Comparison of ENCODE assay signal across 8 cellular contexts in genomic region chr2:27428213-27428977, GRCh38. TPM values are rescaled to one million over a fixed set of nuclear protein-coding genes. Genes with fewer than 3 reads are reported as not detected.
A peak's percentile ranks its signal among the peaks of the same experiment; 100 is the strongest.
DNase-seq lines count a peak whose midpoint lies in the region; ATAC-seq and TF ChIP-seq lines count a peak whose summit lies in the region.

NRBP1 (plus strand) TSS chr2:27428631; CDS start chr2:27433274, 4,643 bp downstream.

- intact Hi-C loops in aorta (cut with DNase I) = loop anchor here (1.0 to 5.0 kb wide), 5 partner anchors 19 to 72 kb away; partner anchors contain the start of genes PPM1G (in 2 of the 2), GTF3C2 (in 1 of the 2) and ZNF513 (in 1 of the 2)

- 0% methylated on average over 70 to 75 of the region's 75 CpGs for WGBS in aorta, 2 donors

- H3K4me3 ChIP-seq in astrocyte of the cerebellum (ENCODE audit: low read depth, low read length) (peak within 1 kb of the TSS; percentile 68), aorta (ENCODE audit: low read length in 2 of 2) (peak within 1 kb of the TSS; percentile 61 to 83)

- peak within 1 kb of the TSS; percentile 71 to 76 for H3K27ac ChIP-seq in aorta (ENCODE audit: low read depth in 1 of 2, low read length in 2 of 2)

- ATAC-seq in GM18508 (IDR thresholded peaks at IDR 0.05; ENCODE audit: insufficient read depth, unreplicated experiment) (peak; percentile 65), HG02973 (IDR thresholded peaks at IDR 0.05; ENCODE audit: unreplicated experiment) (peak; percentile 91), aorta (ENCODE audit: low FRiP score) (peak; percentile 98)

- peak; percentile 93 to 96 for DNase-seq in NCI-H2081 (lab: John Stamatoyannopoulos, UW)
- peak; percentile 86 for DNase-seq in T-helper 9 cell
- peak; percentile 49 for DNase-seq in astrocyte of the cerebellum (ENCODE audit: low read depth)
- peak; percentile 94 for DNase-seq in hepatic stellate cell (ENCODE audit: low spot score)
- DNase-seq in renal cortical epithelial cell (ENCODE audit: low read depth) = peak; percentile 70
- peak; percentile 94 to 97 for DNase-seq in aorta

- H3K9me3 ChIP-seq in aorta (ENCODE audit: control insufficient read depth, low read length) = no peaks in the 10 kb centered on the region

- no peak for TF ChIP-seq CTCF in astrocyte of the cerebellum (IDR thresholded peaks at IDR 0.05; ENCODE audit: low read depth, low read length, missing control alignments)

- in situ Hi-C loops in astrocyte of the cerebellum (cut with HindIII; ENCODE audit: low sequenced_read_pairs) = no loop called here

- no peaks in the 10 kb centered on the region for H3K36me3 ChIP-seq in aorta (ENCODE audit: control insufficient read depth in 1 of 2, insufficient read depth in 2 of 2, low read length in 1 of 2)

- no peaks in the 10 kb centered on the region for H3K27me3 ChIP-seq in aorta (ENCODE audit: control insufficient read depth in 1 of 2, insufficient read depth in 2 of 2, low read length in 1 of 2)

- H3K4me1 ChIP-seq in aorta (ENCODE audit: control insufficient read depth in 1 of 2, insufficient read depth in 2 of 2, low read length in 2 of 2) = peaks cover 0 to 2% of the 10 kb centered on the region in 2 donors

RNA-seq across cellular contexts. Expression of gene NRBP1, which starts in this region (rescaled TPM):
- total RNA-seq in renal cortical epithelial cell (117 and 126 TPM in 2 replicates), aorta (10 to 100 TPM; 94.5 to 99.8 TPM)
- 10 to 100 TPM; 51.2 to 81.2 TPM for polyA plus RNA-seq in aorta

Comparison
In these comparisons a context has a peak if more than half of its experiments do, and no peak if none do; other contexts are left out.
1. Peak in every context shown above with its lines: DNase-seq, ATAC-seq, H3K4me3 ChIP-seq and H3K27ac ChIP-seq.